In genomic region chr2:69686855-69687254, GRCh38 we compare ENCODE assay signal across 1 cellular context.
TF ChIP-seq lines count a peak whose summit lies in the region.

No MANE protein-coding gene starts in this region.

TF ChIP-seq in HepG2, 621 proteins besides CTCF, POLR2A, EP300 and RAD21 (continued from another document and continues in another):
- TF ChIP-seq ARID5B (CRISPR knock-in tag; IDR thresholded peaks at IDR 0.05) (peak; percentile 68), ZNF710 (CRISPR knock-in tag; IDR thresholded peaks at IDR 0.05; ENCODE audit: borderline replicate concordance) (no peak), ZNF879 (CRISPR knock-in tag; IDR thresholded peaks at IDR 0.05) (no peak), ZFP41 (CRISPR knock-in tag; IDR thresholded peaks at IDR 0.05; ENCODE audit: borderline replicate concordance) (no peak), ZNF501 (CRISPR knock-in tag; IDR thresholded peaks at IDR 0.05) (peak; percentile 17; the same call in 1 of the 2 replicates), ARID2 (CRISPR knock-in tag; IDR thresholded peaks at IDR 0.05; ENCODE audit: borderline replicate concordance) (no peak), EZH2 (conservative IDR thresholded peaks at IDR 0.05; ENCODE audit: low read depth, low read length) (no peak), NR2F2 (IDR thresholded peaks at IDR 0.05; ENCODE audit: borderline replicate concordance, low read depth) (no peak), PAF1 (CRISPR knock-in tag; IDR thresholded peaks at IDR 0.05) (no peak), ZC3H13 (CRISPR knock-in tag; IDR thresholded peaks at IDR 0.05) (no peak), RXRB (CRISPR knock-in tag; IDR thresholded peaks at IDR 0.05; ENCODE audit: borderline replicate concordance) (no peak), ZNF772 (CRISPR knock-in tag; IDR thresholded peaks at IDR 0.05) (no peak), ZNF335 (CRISPR knock-in tag; IDR thresholded peaks at IDR 0.05) (no peak), ZNF614 (CRISPR knock-in tag; IDR thresholded peaks at IDR 0.05; ENCODE audit: borderline replicate concordance) (no peak), GMEB1 (CRISPR knock-in tag; IDR thresholded peaks at IDR 0.05; ENCODE audit: borderline replicate concordance) (no peak), RARG (CRISPR knock-in tag; IDR thresholded peaks at IDR 0.05; ENCODE audit: low read depth) (no peak), ZNF746 (CRISPR knock-in tag; IDR thresholded peaks at IDR 0.05) (no peak), GTF2F1 (IDR thresholded peaks at IDR 0.05; ENCODE audit: low read length) (no peak), ZNF333 (CRISPR knock-in tag; IDR thresholded peaks at IDR 0.05; ENCODE audit: borderline replicate concordance) (no peak), SOX6 (IDR thresholded peaks at IDR 0.05) (no peak), SOX6 (CRISPR knock-in tag; IDR thresholded peaks at IDR 0.05) (0 out of 2 replicates have a peak, but pooled peaks have one; percentile 26), STAT6 (CRISPR knock-in tag; IDR thresholded peaks at IDR 0.05; ENCODE audit: borderline replicate concordance) (no peak), ZNF678 (CRISPR knock-in tag; IDR thresholded peaks at IDR 0.05) (no peak), THAP7 (CRISPR knock-in tag; IDR thresholded peaks at IDR 0.05) (no peak), ATF4 (CRISPR knock-in tag; IDR thresholded peaks at IDR 0.05) (no peak), SOX13 (IDR thresholded peaks at IDR 0.05) (no peak), SOX13 (CRISPR knock-in tag; conservative IDR thresholded peaks at IDR 0.05 in 1 of 2, IDR thresholded peaks at IDR 0.05 in 1 of 2) (peak in 1 of 2 experiments; percentile 45; a peak in 2 of 4 replicates), ZNF724P (CRISPR knock-in tag; IDR thresholded peaks at IDR 0.05; ENCODE audit: borderline replicate concordance) (no peak), ZNF564 (CRISPR knock-in tag; IDR thresholded peaks at IDR 0.05) (no peak), REPIN1 (CRISPR knock-in tag; IDR thresholded peaks at IDR 0.05; ENCODE audit: borderline replicate concordance, low read depth) (no peak), EEA1 (CRISPR knock-in tag; IDR thresholded peaks at IDR 0.05; ENCODE audit: borderline replicate concordance) (no peak), ZKSCAN5 (CRISPR knock-in tag; IDR thresholded peaks at IDR 0.05) (no peak), ZBTB49 (CRISPR knock-in tag; IDR thresholded peaks at IDR 0.05; ENCODE audit: borderline replicate concordance) (no peak), PHF5A (CRISPR knock-in tag; IDR thresholded peaks at IDR 0.05; ENCODE audit: low read depth, unreplicated experiment) (no peak), ZNF670 (CRISPR knock-in tag; IDR thresholded peaks at IDR 0.05; ENCODE audit: borderline replicate concordance) (no peak), ZBTB44 (CRISPR knock-in tag; IDR thresholded peaks at IDR 0.05) (no peak), USF2 (IDR thresholded peaks at IDR 0.05; ENCODE audit: low read depth, low read length) (no peak), USF2 (CRISPR knock-in tag; IDR thresholded peaks at IDR 0.05; ENCODE audit: borderline replicate concordance) (no peak), POLR2AphosphoS5 (IDR thresholded peaks at IDR 0.05; ENCODE audit: low read depth, low read length) (no peak), HNRNPH1 (optimal IDR thresholded peaks at IDR 0.05; ENCODE audit: low read depth, low read length) (no peak)
